ENCODE assay signal across 9 cellular contexts in genomic region chr19:43751466-43752220, GRCh38. TPM values are rescaled to one million over a fixed set of nuclear protein-coding genes. Genes with fewer than 3 reads are reported as not detected.
DNase-seq lines count a peak whose midpoint lies in the region; ATAC-seq lines count a peak whose summit lies in the region.
"Had no signal": no experiment of that assay in that cellular context is flagged by ENCODE, and none has a peak within 500 bp of the region (broad histone marks: within the 10 kb centered on the region; RNA-seq: fewer than 3 reads in every experiment).

No MANE protein-coding gene starts in this region.

- H3K9ac ChIP-seq in trophoblast cell (ENCODE audit: low read length): no peak overlapping the region

- H3K4me3 Mint-ChIP-seq in activated CD4-positive, alpha-beta T cell treated with anti-CD3 and anti-CD28 coated beads, Interleukin-2, amount 10 ng/mL, durations not matched to agents 24 days and 14 days: peak overlapping the region; percentile 61

- peaks cover 48% of the 10 kb centered on the region for H3K4me1 Mint-ChIP-seq in activated CD4-positive, alpha-beta T cell treated with anti-CD3 and anti-CD28 coated beads, Interleukin-2, amount 10 ng/mL, durations not matched to agents 24 days and 14 days

- H3K4me2 ChIP-seq in trophoblast cell (ENCODE audit: low read length): no peak overlapping the region

- peak overlapping the region; percentile 62 for H3K14ac ChIP-seq in trophoblast cell (ENCODE audit: low read length)

- no peak overlapping the region for H3K4me3 ChIP-seq in trophoblast cell (ENCODE audit: low read depth, low read length)

- no peaks in the 10 kb centered on the region for H3K27me3 Mint-ChIP-seq in activated CD4-positive, alpha-beta T cell treated with anti-CD3 and anti-CD28 coated beads, Interleukin-2, amount 10 ng/mL, durations not matched to agents 24 days and 14 days

- no peak overlapping the region for H4K12ac ChIP-seq in trophoblast cell (ENCODE audit: low read depth, low read length)

- peak overlapping the region; percentile 57 for H2BK120ac ChIP-seq in trophoblast cell (ENCODE audit: insufficient read depth, low read length, poor library complexity)

- peaks cover 28 to 41% of the 10 kb centered on the region in 2 experiments for H3K36me3 ChIP-seq in trophoblast cell (ENCODE audit: control insufficient read depth in 1 of 2, insufficient read depth in 2 of 2, low read length in 2 of 2)

- peak overlapping the region; percentile 65 for H3K4ac ChIP-seq in trophoblast cell (ENCODE audit: low read depth, low read length)

- intact Hi-C loops in activated CD4-positive, alpha-beta T cell treated with anti-CD3 and anti-CD28 coated beads, Interleukin-2, amount 10 ng/mL, durations not matched to agents 24 days and 14 days (cut with micrococcal nuclease): loop anchor here (10.0 kb wide), 1 partner anchor 287 kb away; the partner anchor contains the start of gene LYPD3

- peaks cover 65% of the 10 kb centered on the region for H3K36me3 Mint-ChIP-seq in activated CD4-positive, alpha-beta T cell treated with anti-CD3 and anti-CD28 coated beads, Interleukin-2, amount 10 ng/mL, durations not matched to agents 24 days and 14 days (ENCODE audit: low read depth)
- peaks cover 44 to 73% of the 10 kb centered on the region in 2 donors for H3K36me3 Mint-ChIP-seq in activated naive CD4-positive, alpha-beta T cell treated with anti-CD3 and anti-CD28 coated beads, Interleukin-2, amount 50 U/mL, for 72 hours

- H2AFZ ChIP-seq in trophoblast cell (ENCODE audit: insufficient read depth, low read length, poor library complexity): no peak overlapping the region

- H4K8ac ChIP-seq in trophoblast cell (ENCODE audit: low read depth, low read length): peak overlapping the region; percentile 25

- peak overlapping the region; percentile 82 for H3K27ac Mint-ChIP-seq in activated CD4-positive, alpha-beta T cell treated with anti-CD3 and anti-CD28 coated beads, Interleukin-2, amount 10 ng/mL, durations not matched to agents 24 days and 14 days
- peak overlapping the region; percentile 30 to 100 for H3K27ac Mint-ChIP-seq in activated naive CD4-positive, alpha-beta T cell treated with anti-CD3 and anti-CD28 coated beads, Interleukin-2, amount 50 U/mL, for 72 hours

- peak overlapping the region; percentile 72 for H3K18ac ChIP-seq in trophoblast cell (ENCODE audit: low read length)

- DNase-seq in activated CD4-positive, alpha-beta T cell treated with anti-CD3 and anti-CD28 coated beads, Interleukin-2, amount 10 ng/mL, durations not matched to agents 24 days and 14 days: no peak
- DNase-seq in activated CD4-positive, alpha-beta T cell treated with anti-CD3 and anti-CD28 coated beads for 48 hours: no peak
- no peak for DNase-seq in activated naive CD4-positive, alpha-beta T cell treated with anti-CD3 and anti-CD28 coated beads, Interleukin-2, amount 50 U/mL, for 72 hours (ENCODE audit: low spot score in 2 of 2)
- DNase-seq in trophoblast cell (no peak), H4 (ENCODE audit: low spot score) (no peak)

- peaks cover 14 to 25% of the 10 kb centered on the region in 2 experiments for H3K4me1 ChIP-seq in trophoblast cell (ENCODE audit: control insufficient read depth in 1 of 2, insufficient read depth in 2 of 2, low read length in 2 of 2)

- H2BK12ac ChIP-seq in trophoblast cell (ENCODE audit: low read length): peak overlapping the region; percentile 79

- ATAC-seq in activated naive CD4-positive, alpha-beta T cell treated with anti-CD3 and anti-CD28 coated beads, Interleukin-2, amount 50 U/mL, for 72 hours: no peak
- ATAC-seq in GM21717 (IDR thresholded peaks at IDR 0.05; ENCODE audit: unreplicated experiment): no peak

- peaks cover 6% of the 10 kb centered on the region for H3K9me3 Mint-ChIP-seq in activated CD4-positive, alpha-beta T cell treated with anti-CD3 and anti-CD28 coated beads, Interleukin-2, amount 10 ng/mL, durations not matched to agents 24 days and 14 days
- H3K9me3 Mint-ChIP-seq in activated naive CD4-positive, alpha-beta T cell treated with anti-CD3 and anti-CD28 coated beads, Interleukin-2, amount 50 U/mL, for 72 hours: no peaks in the 10 kb centered on the region

- H4K91ac ChIP-seq in trophoblast cell (ENCODE audit: low read depth, low read length): peak overlapping the region; percentile 62

- H3K79me1 ChIP-seq in trophoblast cell (ENCODE audit: low read length): peaks cover 29% of the 10 kb centered on the region

- no peaks in the 10 kb centered on the region for H3K27me3 ChIP-seq in trophoblast cell (ENCODE audit: insufficient read depth, low read length)

- peaks cover 10% of the 10 kb centered on the region for H3K79me2 ChIP-seq in trophoblast cell (ENCODE audit: control insufficient read depth, insufficient read depth, low read length, poor library complexity)

- no peaks in the 10 kb centered on the region for H3K9me3 ChIP-seq in trophoblast cell (ENCODE audit: insufficient read depth, low read depth, low read length)

- peak overlapping the region; percentile 70 for H2BK5ac ChIP-seq in trophoblast cell (ENCODE audit: low read depth, low read length, poor library complexity)

- H2AK5ac ChIP-seq in trophoblast cell (ENCODE audit: low read length): peak overlapping the region; percentile 69

- no CpG with 5 or more reads among the region's 4 CpGs for WGBS in trophoblast cell (ENCODE audit: extremely low coverage, insufficient coverage, insufficient read length)

- H3K23ac ChIP-seq in trophoblast cell (ENCODE audit: low read length): no peak overlapping the region

- peak overlapping the region; percentile 99 for H3K27ac ChIP-seq in trophoblast cell (ENCODE audit: low read depth, low read length)

RNA-seq across cellular contexts. Expression of gene SMG9, which starts 3.1 kb away (rescaled TPM):
- total RNA-seq in activated CD4-positive, alpha-beta T cell treated with anti-CD3 and anti-CD28 coated beads, Interleukin-2, amount 10 ng/mL, durations not matched to agents 24 days and 14 days: 83.9 and 86.6 TPM in 2 replicates
- total RNA-seq in activated naive CD4-positive, alpha-beta T cell treated with anti-CD3 and anti-CD28 coated beads, Interleukin-2, amount 50 U/mL, for 72 hours: 100 to 1,000 TPM in 1 of 2 donors, 10 to 100 TPM in 1; 62.8 to 145 TPM
- polyA plus RNA-seq in trophoblast cell (2013): 29.5 and 29.9 TPM in 2 replicates
- total RNA-seq in H4 (2014; rRNA removed; shearing (Covaris generic)): 7.9 and 14.9 TPM in 2 replicates

RNA-seq across cellular contexts. Expression of gene KCNN4, which starts 29.1 kb away (rescaled TPM):
- 165 and 172 TPM in 2 replicates for total RNA-seq in activated CD4-positive, alpha-beta T cell treated with anti-CD3 and anti-CD28 coated beads, Interleukin-2, amount 10 ng/mL, durations not matched to agents 24 days and 14 days
- total RNA-seq in activated naive CD4-positive, alpha-beta T cell treated with anti-CD3 and anti-CD28 coated beads, Interleukin-2, amount 50 U/mL, for 72 hours: 100 to 1,000 TPM; 110 to 145 TPM
- 46.3 and 48.1 TPM in 2 replicates for polyA plus RNA-seq in trophoblast cell (2013)
- total RNA-seq in H4 (2014; rRNA removed; shearing (Covaris generic)): 1.2 and 3.1 TPM in 2 replicates
- polyA plus RNA-seq: neural cell had no signal

RNA-seq across cellular contexts. Expression of gene IRGC, which starts 35.8 kb away (rescaled TPM):
- total RNA-seq in activated CD4-positive, alpha-beta T cell treated with anti-CD3 and anti-CD28 coated beads, Interleukin-2, amount 10 ng/mL, durations not matched to agents 24 days and 14 days: not detected in 2 replicates
- not detected for total RNA-seq in activated naive CD4-positive, alpha-beta T cell treated with anti-CD3 and anti-CD28 coated beads, Interleukin-2, amount 50 U/mL, for 72 hours
- not detected in 2 replicates for polyA plus RNA-seq in trophoblast cell (2013)
- not detected in 2 replicates for total RNA-seq in H4 (2014; rRNA removed; shearing (Covaris generic))
- total RNA-seq: SK-MEL-5, urinary bladder had no signal
- polyA plus RNA-seq: urinary bladder had no signal

RNA-seq across cellular contexts. Expression of gene LYPD5, which starts 50.6 kb away (rescaled TPM):
- total RNA-seq in activated CD4-positive, alpha-beta T cell treated with anti-CD3 and anti-CD28 coated beads, Interleukin-2, amount 10 ng/mL, durations not matched to agents 24 days and 14 days: 0.26 and 0.42 TPM in 2 replicates
- 1 to 10 TPM in 1 of 2 donors, under 1 TPM in 1; 0.97 to 3.8 TPM for total RNA-seq in activated naive CD4-positive, alpha-beta T cell treated with anti-CD3 and anti-CD28 coated beads, Interleukin-2, amount 50 U/mL, for 72 hours
- polyA plus RNA-seq in trophoblast cell (2013): 75.1 and 79.1 TPM in 2 replicates
- total RNA-seq in H4 (2014; rRNA removed; shearing (Covaris generic)): 0.66 TPM in 1 of 2 replicates, not detected in the other
- total RNA-seq: SK-MEL-5 had no signal
- polyA plus RNA-seq: neural cell had no signal

Comparison
In these comparisons a context has a peak if more than half of its experiments do, and no peak if none do; other contexts are left out.
1. RNA of gene KCNN4, which starts 29.1 kb away (total RNA-seq): 165 to 172 TPM in activated CD4-positive, alpha-beta T cell treated with anti-CD3 and anti-CD28 coated beads, Interleukin-2, amount 10 ng/mL, durations not matched to agents 24 days and 14 days and 110 to 145 TPM in activated naive CD4-positive, alpha-beta T cell treated with anti-CD3 and anti-CD28 coated beads, Interleukin-2, amount 50 U/mL, for 72 hours; 1.2 to 3.1 TPM in H4; every median in the first group is over 10 times any median in the second.